Comparison of ENCODE assay signal across 17 cellular contexts in genomic region chr3:41247590-41247989, GRCh38. TPM values are rescaled to one million over a fixed set of nuclear protein-coding genes. Genes with fewer than 3 reads are reported as not detected.
DNase-seq lines count a peak whose midpoint lies in the region; ATAC-seq and TF ChIP-seq lines count a peak whose summit lies in the region.
"Had no signal": no experiment of that assay in that cellular context is flagged by ENCODE, and none has a peak within 500 bp of the region (broad histone marks: within the 10 kb centered on the region; RNA-seq: fewer than 3 reads in every experiment).

No MANE protein-coding gene starts in this region.

- no peaks in the 10 kb centered on the region for H3K9me3 Mint-ChIP-seq in endodermal cell

- POLR2A ChIA-PET in HEK293 (lab: Yijun Ruan, JAX): interaction anchor here (0.6 kb wide), 1 partner anchor 714 kb away, joined by 6 read pairs; the partner anchor contains the start of gene ULK4

- no peaks in the 10 kb centered on the region for H3K27me3 ChIP-seq in BLaER1 treated with 17β-estradiol and CSF1 and Interleukin-3, amounts not matched to agents 10 nM and 100 nM
- H3K27me3 ChIP-seq in endodermal cell (ENCODE audit: control insufficient read depth, insufficient read depth, low read length, poor library complexity, severe bottlenecking): no peaks in the 10 kb centered on the region
- H3K27me3 ChIP-seq: MG63 had no signal

- H3K4me2 ChIP-seq in BLaER1 treated with 17β-estradiol and CSF1 and Interleukin-3, amounts not matched to agents 10 nM and 100 nM: peak overlapping the region in 6 of 11 experiments; percentile 28 to 66 (median 58); a peak in 12 of 22 replicates
- H3K4me2 ChIP-seq: SK-N-SH had no signal

- H3K27me3 Mint-ChIP-seq in endodermal cell (ENCODE audit: insufficient read depth): no peaks in the 10 kb centered on the region

- CTCF ChIA-PET in HEK293 (lab: Yijun Ruan, JAX): no interaction called here

- H3K4me3 Mint-ChIP-seq in endodermal cell: no peak overlapping the region
- H3K4me3 Mint-ChIP-seq: CD4-positive, CD25-positive, alpha-beta regulatory T cell had no signal

- DNase-seq in endodermal cell (no peak), pons (ENCODE audit: low spot score) (peak; percentile 75), HUDEP-2 (lab: John Stamatoyannopoulos, UW; ENCODE audit: unreplicated experiment in 76 of 76) (no peak), NCI-H1694 (lab: John Stamatoyannopoulos, UW) (no peak), HK-2 (ENCODE audit: unreplicated experiment) (no peak)
- DNase-seq: CD4-positive, CD25-positive, alpha-beta regulatory T cell; DMS53; GM23248; MG63; NCI-H1092; NCI-H146; NCI-H2081 treated with DMSO at 0.1 percent for 48 hours; NCI-H510A treated with DMSO at 0.1 percent for 48 hours had no signal

- no peak overlapping the region for H3K9ac ChIP-seq in BLaER1 treated with 17β-estradiol and CSF1 and Interleukin-3, amounts not matched to agents 10 nM and 100 nM
- H3K9ac ChIP-seq in endodermal cell (ENCODE audit: extremely low read depth, low read length, poor library complexity, severe bottlenecking): no peak overlapping the region
- H3K9ac ChIP-seq: GM23248, SK-N-SH had no signal

- H3K4me3 ChIP-seq in BLaER1 treated with 17β-estradiol and CSF1 and Interleukin-3, amounts not matched to agents 10 nM and 100 nM: no peak overlapping the region
- H3K4me3 ChIP-seq in HEK293 (ENCODE audit: low read depth, low read length): no peak overlapping the region
- H3K4me3 ChIP-seq in endodermal cell (ENCODE audit: low read length): no peak overlapping the region
- H3K4me3 ChIP-seq: GM23248, MG63 had no signal

- peaks cover 15% of the 10 kb centered on the region for H3K4me1 Mint-ChIP-seq in endodermal cell

- H3K9me3 ChIP-seq in BLaER1 treated with 17β-estradiol and CSF1 and Interleukin-3, amounts not matched to agents 10 nM and 100 nM (replicated peaks in 1 of 11): no peaks in the 10 kb centered on the region
- H3K9me3 ChIP-seq in HEK293 (ENCODE audit: control insufficient read depth, insufficient read depth, low read depth, low read length) (no peaks in the 10 kb centered on the region), endodermal cell (ENCODE audit: control insufficient read depth, low read length) (no peaks in the 10 kb centered on the region)
- H3K9me3 ChIP-seq: MG63, SK-N-SH had no signal

- 90 to 91% methylated on average over 7 to 9 of the region's 9 CpGs for WGBS in endodermal cell (ENCODE audit: insufficient coverage in 1 of 2, insufficient read length in 1 of 2), 2 experiments

- peaks cover 12 to 38% (median 30%) of the 10 kb centered on the region in 11 experiments; a peak in 21 of 22 replicates for H3K36me3 ChIP-seq in BLaER1 treated with 17β-estradiol and CSF1 and Interleukin-3, amounts not matched to agents 10 nM and 100 nM
- peaks cover 0 to 5% of the 10 kb centered on the region in 2 experiments; a peak in 1 of 3 replicates for H3K36me3 ChIP-seq in HEK293 (ENCODE audit: control insufficient read depth in 2 of 2, insufficient read depth in 1 of 2, low read length in 2 of 2)
- H3K36me3 ChIP-seq in endodermal cell (ENCODE audit: control insufficient read depth, insufficient read depth, low read length): peaks cover 25% of the 10 kb centered on the region
- H3K36me3 ChIP-seq: MG63 had no signal

- ATAC-seq in GM21737 (IDR thresholded peaks at IDR 0.05; ENCODE audit: unreplicated experiment): no peak

- TF ChIP-seq CTCF in HEK293 (tag by site-specific recombination; IDR thresholded peaks at IDR 0.05): no peak
- TF ChIP-seq CTCF in endodermal cell (conservative IDR thresholded peaks at IDR 0.05): no peak

- H3K4me1 ChIP-seq in BLaER1 treated with 17β-estradiol and CSF1 and Interleukin-3, amounts not matched to agents 10 nM and 100 nM: peaks cover 0 to 27% (median 23%) of the 10 kb centered on the region in 10 experiments; a peak in 13 of 20 replicates
- H3K4me1 ChIP-seq in HEK293 (ENCODE audit: control insufficient read depth, insufficient read depth, low read length) (no peaks in the 10 kb centered on the region), endodermal cell (ENCODE audit: control insufficient read depth, insufficient read depth, low read length) (no peaks in the 10 kb centered on the region)

- no peak overlapping the region for H3K27ac Mint-ChIP-seq in endodermal cell
- H3K27ac Mint-ChIP-seq: CD4-positive, CD25-positive, alpha-beta regulatory T cell had no signal

- H3K27ac ChIP-seq in BLaER1 treated with 17β-estradiol and CSF1 and Interleukin-3, amounts not matched to agents 10 nM and 100 nM: no peak overlapping the region
- H3K27ac ChIP-seq in HEK293 (ENCODE audit: extremely low read depth, low read depth, low read length) (no peak overlapping the region), endodermal cell (ENCODE audit: low read depth, low read length) (peak overlapping the region; percentile 57)
- H3K27ac ChIP-seq: GM23248 had no signal

- H3K36me3 Mint-ChIP-seq in endodermal cell (ENCODE audit: low read depth): peaks cover 10% of the 10 kb centered on the region

- H4K20me1 ChIP-seq in BLaER1 treated with 17β-estradiol and CSF1 and Interleukin-3, amounts not matched to agents 10 nM and 100 nM: peaks cover 0 to 59% (median 23%) of the 10 kb centered on the region in 11 experiments; a peak in 12 of 22 replicates

TF ChIP-seq in HEK293, 187 proteins besides CTCF, POLR2A, EP300 and RAD21:
- TF ChIP-seq ZNF580 (tag by site-specific recombination; IDR thresholded peaks at IDR 0.05) (no peak), EGR2 (tag by site-specific recombination; IDR thresholded peaks at IDR 0.05; ENCODE audit: low read depth) (0 out of 2 replicates have a peak, but pooled peaks have one; percentile 14), MYNN (tag by site-specific recombination; IDR thresholded peaks at IDR 0.05; ENCODE audit: borderline replicate concordance) (no peak), ZNF221 (tag by site-specific recombination; IDR thresholded peaks at IDR 0.05; ENCODE audit: borderline replicate concordance) (no peak)

RNA-seq across cellular contexts. Expression of gene CTNNB1, which starts 48.3 kb away (rescaled TPM):
- total RNA-seq in endodermal cell: 100 to 1,000 TPM; 420 to 534 TPM
- 492 TPM for polyA plus RNA-seq in endodermal cell (2013, experiment 1 of 2)
- 458 TPM for polyA plus RNA-seq in endodermal cell (2013, experiment 2 of 2)
